1 cellular context compared by ENCODE assay signal in the genomic region with DNA sequence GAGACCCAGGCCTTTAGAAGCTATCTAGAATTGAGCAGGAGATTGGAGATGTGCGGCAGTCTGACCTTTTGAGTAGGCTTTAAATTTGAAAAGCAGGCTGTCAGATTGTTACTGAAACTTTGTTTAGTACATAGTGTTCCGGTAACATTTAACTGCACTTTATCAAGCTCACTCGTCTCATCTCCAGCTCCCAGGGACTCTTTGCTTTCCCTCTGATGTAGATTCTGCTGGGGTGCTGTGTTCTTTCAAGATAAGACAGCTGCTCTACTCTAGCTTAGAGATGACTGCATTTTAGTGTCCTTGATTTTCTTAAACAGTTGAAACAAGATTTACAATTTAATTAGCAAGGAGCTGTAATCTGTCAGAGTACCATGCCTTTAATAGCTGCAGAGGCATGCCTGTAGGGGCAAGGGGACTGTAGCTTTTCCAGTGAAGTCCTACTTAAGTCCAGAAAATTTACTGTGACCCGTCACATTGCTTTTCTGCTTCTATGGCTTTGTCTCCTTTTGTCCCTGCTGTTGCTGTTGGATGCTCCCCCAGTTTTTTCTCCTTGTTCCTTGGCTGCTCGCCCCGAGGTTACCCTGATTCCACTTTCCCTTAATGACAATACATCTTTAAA.
A peak's percentile ranks its signal among the peaks of the same experiment; 100 is the strongest.
TF ChIP-seq lines count a peak whose summit lies in the region.

No MANE protein-coding gene starts in this region.

TF ChIP-seq in SK-N-SH, 30 proteins besides CTCF, POLR2A, EP300 and RAD21 (continued from another document):
- TF ChIP-seq, protein P1, sequence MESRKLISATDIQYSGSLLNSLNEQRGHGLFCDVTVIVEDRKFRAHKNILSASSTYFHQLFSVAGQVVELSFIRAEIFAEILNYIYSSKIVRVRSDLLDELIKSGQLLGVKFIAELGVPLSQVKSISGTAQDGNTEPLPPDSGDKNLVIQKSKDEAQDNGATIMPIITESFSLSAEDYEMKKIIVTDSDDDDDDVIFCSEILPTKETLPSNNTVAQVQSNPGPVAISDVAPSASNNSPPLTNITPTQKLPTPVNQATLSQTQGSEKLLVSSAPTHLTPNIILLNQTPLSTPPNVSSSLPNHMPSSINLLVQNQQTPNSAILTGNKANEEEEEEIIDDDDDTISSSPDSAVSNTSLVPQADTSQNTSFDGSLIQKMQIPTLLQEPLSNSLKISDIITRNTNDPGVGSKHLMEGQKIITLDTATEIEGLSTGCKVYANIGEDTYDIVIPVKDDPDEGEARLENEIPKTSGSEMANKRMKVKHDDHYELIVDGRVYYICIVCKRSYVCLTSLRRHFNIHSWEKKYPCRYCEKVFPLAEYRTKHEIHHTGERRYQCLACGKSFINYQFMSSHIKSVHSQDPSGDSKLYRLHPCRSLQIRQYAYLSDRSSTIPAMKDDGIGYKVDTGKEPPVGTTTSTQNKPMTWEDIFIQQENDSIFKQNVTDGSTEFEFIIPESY (IDR thresholded peaks at IDR 0.05; ENCODE audit: borderline replicate concordance, low read depth): no peak
- TF ChIP-seq FOSL2 (IDR thresholded peaks at IDR 0.05; ENCODE audit: borderline replicate concordance, low read depth) (no peak), GABPA (IDR thresholded peaks at IDR 0.05; ENCODE audit: low read depth) (no peak), MEF2A (IDR thresholded peaks at IDR 0.05; ENCODE audit: borderline replicate concordance, low read depth) (no peak), SIN3A (IDR thresholded peaks at IDR 0.05; ENCODE audit: borderline replicate concordance, low read depth, low read length) (no peak), TCF12 (IDR thresholded peaks at IDR 0.05) (peak; percentile 41), RXRA (IDR thresholded peaks at IDR 0.05; ENCODE audit: borderline replicate concordance, low read depth) (no peak), NRF1 (IDR thresholded peaks at IDR 0.05; ENCODE audit: low read depth, low read length) (no peak), NFIC (IDR thresholded peaks at IDR 0.05; ENCODE audit: borderline replicate concordance) (no peak), FOXJ3 (CRISPR knock-in tag; IDR thresholded peaks at IDR 0.05) (peak; percentile 85; the same call in 1 of the 2 replicates), GATA2 (CRISPR knock-in tag; IDR thresholded peaks at IDR 0.05) (peak; percentile 89), SMC3 (IDR thresholded peaks at IDR 0.05; ENCODE audit: low read depth, low read length) (no peak), TEAD4 (IDR thresholded peaks at IDR 0.05; ENCODE audit: borderline replicate concordance, insufficient read depth) (no peak), JUND (IDR thresholded peaks at IDR 0.05) (no peak), ELF1 (IDR thresholded peaks at IDR 0.05) (no peak), POLR2AphosphoS5 (IDR thresholded peaks at IDR 0.05; ENCODE audit: low read depth, low read length) (no peak), EZH2phosphoT487 (IDR thresholded peaks at IDR 0.05; ENCODE audit: borderline replicate concordance, low read depth) (no peak), MXI1 (IDR thresholded peaks at IDR 0.05; ENCODE audit: low read depth, low read length) (peak; percentile 38; the same call in 1 of the 2 replicates), FOXM1 (IDR thresholded peaks at IDR 0.05; ENCODE audit: low read depth) (no peak), TAF1 (IDR thresholded peaks at IDR 0.05; ENCODE audit: borderline replicate concordance, low read depth, low read length) (no peak), CHD2 (IDR thresholded peaks at IDR 0.05; ENCODE audit: low read length, partially characterized antibody) (peak; percentile 44), YY1 (IDR thresholded peaks at IDR 0.05; ENCODE audit: low read depth) (no peak), RFX5 (IDR thresholded peaks at IDR 0.05; ENCODE audit: low read length) (no peak)
- TF ChIP-seq, protein P2, sequence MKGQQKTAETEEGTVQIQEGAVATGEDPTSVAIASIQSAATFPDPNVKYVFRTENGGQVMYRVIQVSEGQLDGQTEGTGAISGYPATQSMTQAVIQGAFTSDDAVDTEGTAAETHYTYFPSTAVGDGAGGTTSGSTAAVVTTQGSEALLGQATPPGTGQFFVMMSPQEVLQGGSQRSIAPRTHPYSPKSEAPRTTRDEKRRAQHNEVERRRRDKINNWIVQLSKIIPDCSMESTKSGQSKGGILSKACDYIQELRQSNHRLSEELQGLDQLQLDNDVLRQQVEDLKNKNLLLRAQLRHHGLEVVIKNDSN (IDR thresholded peaks at IDR 0.05; ENCODE audit: borderline replicate concordance, low read depth): no peak
- TF ChIP-seq, protein P3, sequence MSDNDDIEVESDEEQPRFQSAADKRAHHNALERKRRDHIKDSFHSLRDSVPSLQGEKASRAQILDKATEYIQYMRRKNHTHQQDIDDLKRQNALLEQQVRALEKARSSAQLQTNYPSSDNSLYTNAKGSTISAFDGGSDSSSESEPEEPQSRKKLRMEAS (IDR thresholded peaks at IDR 0.05; ENCODE audit: low read depth): no peak
- TF ChIP-seq, protein P4, sequence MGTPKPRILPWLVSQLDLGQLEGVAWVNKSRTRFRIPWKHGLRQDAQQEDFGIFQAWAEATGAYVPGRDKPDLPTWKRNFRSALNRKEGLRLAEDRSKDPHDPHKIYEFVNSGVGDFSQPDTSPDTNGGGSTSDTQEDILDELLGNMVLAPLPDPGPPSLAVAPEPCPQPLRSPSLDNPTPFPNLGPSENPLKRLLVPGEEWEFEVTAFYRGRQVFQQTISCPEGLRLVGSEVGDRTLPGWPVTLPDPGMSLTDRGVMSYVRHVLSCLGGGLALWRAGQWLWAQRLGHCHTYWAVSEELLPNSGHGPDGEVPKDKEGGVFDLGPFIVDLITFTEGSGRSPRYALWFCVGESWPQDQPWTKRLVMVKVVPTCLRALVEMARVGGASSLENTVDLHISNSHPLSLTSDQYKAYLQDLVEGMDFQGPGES (IDR thresholded peaks at IDR 0.05; ENCODE audit: low read depth, low read length): no peak
- TF ChIP-seq, protein P5, sequence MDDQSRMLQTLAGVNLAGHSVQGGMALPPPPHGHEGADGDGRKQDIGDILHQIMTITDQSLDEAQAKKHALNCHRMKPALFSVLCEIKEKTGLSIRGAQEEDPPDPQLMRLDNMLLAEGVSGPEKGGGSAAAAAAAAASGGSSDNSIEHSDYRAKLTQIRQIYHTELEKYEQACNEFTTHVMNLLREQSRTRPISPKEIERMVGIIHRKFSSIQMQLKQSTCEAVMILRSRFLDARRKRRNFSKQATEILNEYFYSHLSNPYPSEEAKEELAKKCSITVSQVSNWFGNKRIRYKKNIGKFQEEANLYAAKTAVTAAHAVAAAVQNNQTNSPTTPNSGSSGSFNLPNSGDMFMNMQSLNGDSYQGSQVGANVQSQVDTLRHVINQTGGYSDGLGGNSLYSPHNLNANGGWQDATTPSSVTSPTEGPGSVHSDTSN (IDR thresholded peaks at IDR 0.05): no peak
- TF ChIP-seq, protein P6, sequence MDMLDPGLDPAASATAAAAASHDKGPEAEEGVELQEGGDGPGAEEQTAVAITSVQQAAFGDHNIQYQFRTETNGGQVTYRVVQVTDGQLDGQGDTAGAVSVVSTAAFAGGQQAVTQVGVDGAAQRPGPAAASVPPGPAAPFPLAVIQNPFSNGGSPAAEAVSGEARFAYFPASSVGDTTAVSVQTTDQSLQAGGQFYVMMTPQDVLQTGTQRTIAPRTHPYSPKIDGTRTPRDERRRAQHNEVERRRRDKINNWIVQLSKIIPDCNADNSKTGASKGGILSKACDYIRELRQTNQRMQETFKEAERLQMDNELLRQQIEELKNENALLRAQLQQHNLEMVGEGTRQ (IDR thresholded peaks at IDR 0.05; ENCODE audit: borderline replicate concordance, low read depth, low read length): no peak
- TF ChIP-seq, protein P7, sequence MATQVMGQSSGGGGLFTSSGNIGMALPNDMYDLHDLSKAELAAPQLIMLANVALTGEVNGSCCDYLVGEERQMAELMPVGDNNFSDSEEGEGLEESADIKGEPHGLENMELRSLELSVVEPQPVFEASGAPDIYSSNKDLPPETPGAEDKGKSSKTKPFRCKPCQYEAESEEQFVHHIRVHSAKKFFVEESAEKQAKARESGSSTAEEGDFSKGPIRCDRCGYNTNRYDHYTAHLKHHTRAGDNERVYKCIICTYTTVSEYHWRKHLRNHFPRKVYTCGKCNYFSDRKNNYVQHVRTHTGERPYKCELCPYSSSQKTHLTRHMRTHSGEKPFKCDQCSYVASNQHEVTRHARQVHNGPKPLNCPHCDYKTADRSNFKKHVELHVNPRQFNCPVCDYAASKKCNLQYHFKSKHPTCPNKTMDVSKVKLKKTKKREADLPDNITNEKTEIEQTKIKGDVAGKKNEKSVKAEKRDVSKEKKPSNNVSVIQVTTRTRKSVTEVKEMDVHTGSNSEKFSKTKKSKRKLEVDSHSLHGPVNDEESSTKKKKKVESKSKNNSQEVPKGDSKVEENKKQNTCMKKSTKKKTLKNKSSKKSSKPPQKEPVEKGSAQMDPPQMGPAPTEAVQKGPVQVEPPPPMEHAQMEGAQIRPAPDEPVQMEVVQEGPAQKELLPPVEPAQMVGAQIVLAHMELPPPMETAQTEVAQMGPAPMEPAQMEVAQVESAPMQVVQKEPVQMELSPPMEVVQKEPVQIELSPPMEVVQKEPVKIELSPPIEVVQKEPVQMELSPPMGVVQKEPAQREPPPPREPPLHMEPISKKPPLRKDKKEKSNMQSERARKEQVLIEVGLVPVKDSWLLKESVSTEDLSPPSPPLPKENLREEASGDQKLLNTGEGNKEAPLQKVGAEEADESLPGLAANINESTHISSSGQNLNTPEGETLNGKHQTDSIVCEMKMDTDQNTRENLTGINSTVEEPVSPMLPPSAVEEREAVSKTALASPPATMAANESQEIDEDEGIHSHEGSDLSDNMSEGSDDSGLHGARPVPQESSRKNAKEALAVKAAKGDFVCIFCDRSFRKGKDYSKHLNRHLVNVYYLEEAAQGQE (IDR thresholded peaks at IDR 0.05; ENCODE audit: low read depth, low read length): no peak
